8 cellular contexts compared by ENCODE assay signal in the genomic region with DNA sequence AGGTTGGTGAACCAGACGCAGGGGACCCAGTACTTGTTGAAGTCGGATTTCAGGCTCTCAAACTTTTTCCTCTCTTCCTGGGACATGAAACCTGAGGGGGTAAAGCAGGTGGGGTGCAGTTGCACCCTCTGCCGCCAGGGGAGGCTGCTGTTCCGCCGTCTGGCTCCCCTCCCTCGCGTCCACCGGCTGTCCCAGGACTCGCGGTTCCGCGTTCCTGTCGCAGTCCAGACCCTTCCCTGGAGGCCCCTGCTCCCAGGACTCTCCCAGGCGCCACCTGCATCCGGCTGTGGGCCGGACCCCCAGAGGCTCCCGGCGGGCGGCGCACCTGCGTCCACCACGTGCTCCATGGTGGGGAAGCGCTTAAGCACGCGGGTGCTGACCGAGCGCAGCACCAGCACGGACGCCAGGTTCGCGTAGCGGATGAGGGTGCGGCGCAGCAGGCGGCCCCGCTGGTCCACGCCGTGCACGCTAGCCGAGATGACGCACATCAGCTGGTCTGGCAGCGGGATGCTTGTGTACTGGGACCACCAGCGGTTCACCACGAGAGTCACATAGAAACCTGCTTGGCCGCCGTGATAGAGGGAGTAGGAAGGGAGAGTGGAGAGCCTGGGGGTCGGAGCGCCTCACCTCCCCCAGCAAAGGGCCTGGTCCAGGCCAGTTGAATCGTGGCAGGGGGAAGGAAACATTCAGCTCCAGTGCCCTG. TPM values are rescaled to one million over a fixed set of nuclear protein-coding genes. Genes with fewer than 3 reads are reported as not detected.
DNase-seq lines count a peak whose midpoint lies in the region; ATAC-seq, FAIRE-seq and TF ChIP-seq lines count a peak whose summit lies in the region.

No MANE protein-coding gene starts in this region.

- H3K27ac ChIP-seq in Panc1 (ENCODE audit: low read length): no peak overlapping the region

- H3K4me3 ChIP-seq in H7 (ENCODE audit: insufficient read depth, low read depth, low read length) (peak overlapping the region; percentile 54), Panc1 (ENCODE audit: low read depth in 2 of 2, low read length in 2 of 2) (no peak overlapping the region)

- H3K27ac Mint-ChIP-seq in activated naive CD4-positive, alpha-beta T cell treated with anti-CD3 and anti-CD28 coated beads, Interleukin-2, amount 10 ng/mL, durations not matched to agents 7 days and 5 days: peak overlapping the region; percentile 45

- H3K27me3 ChIP-seq in H7 (ENCODE audit: control insufficient read depth, insufficient read depth, low read length) (peaks cover 23% of the 10 kb centered on the region), Panc1 (ENCODE audit: control insufficient read depth, insufficient read depth, low read length) (no peaks in the 10 kb centered on the region)

- TF ChIP-seq CTCF in D721Med (IDR thresholded peaks at IDR 0.05; ENCODE audit: insufficient read depth, missing control alignments): peak; percentile 70
- TF ChIP-seq CTCF in Panc1 (IDR thresholded peaks at IDR 0.05): peak; percentile 90

- peaks cover 40% of the 10 kb centered on the region for H3K4me1 Mint-ChIP-seq in activated naive CD4-positive, alpha-beta T cell treated with anti-CD3 and anti-CD28 coated beads, Interleukin-2, amount 10 ng/mL, durations not matched to agents 7 days and 5 days

- POLR2A ChIA-PET in Panc1 (lab: Charles Lee): interaction anchor here (0.6 kb wide), 1 partner anchor 55 kb away, joined by 11 read pairs; a partner anchor contains a TSS

- no peaks in the 10 kb centered on the region for H3K9me3 Mint-ChIP-seq in activated naive CD4-positive, alpha-beta T cell treated with anti-CD3 and anti-CD28 coated beads, Interleukin-2, amount 10 ng/mL, durations not matched to agents 7 days and 5 days

- H3K36me3 ChIP-seq in H7 (replicated peaks; ENCODE audit: control insufficient read depth, insufficient read depth, low read length) (no peaks in the 10 kb centered on the region), Panc1 (ENCODE audit: control insufficient read depth, insufficient read depth, low read length) (no peaks in the 10 kb centered on the region)

- CTCF ChIA-PET in Panc1 (lab: Charles Lee): interaction anchor here (0.7 kb wide), 1 partner anchor 10 kb away, joined by 3 read pairs; no protein-coding TSS in a partner anchor
- CTCF ChIA-PET in activated naive CD4-positive, alpha-beta T cell treated with anti-CD3 and anti-CD28 coated beads, Interleukin-2, amount 10 ng/mL, durations not matched to agents 7 days and 5 days (lab: Charles Lee): interaction anchor here (0.7 to 2.5 kb wide), 11 partner anchors 10 to 227 kb away, joined by 3 to 20 read pairs (median 4); a partner anchor contains a TSS

- BruUV-seq in Panc1 (replicated peaks; lab: Mats Ljungman, UMichigan): no TSS peak

- peaks cover 25% of the 10 kb centered on the region for H3K27me3 Mint-ChIP-seq in activated naive CD4-positive, alpha-beta T cell treated with anti-CD3 and anti-CD28 coated beads, Interleukin-2, amount 10 ng/mL, durations not matched to agents 7 days and 5 days

- intact Hi-C loops in Panc1 (cut with micrococcal nuclease; ENCODE audit: unreplicated experiment): no loop called here
- intact Hi-C loops in cardiac septum (cut with DNase I): no loop called here
- intact Hi-C loops in posterior cingulate gyrus (cut with DNase I): no loop called here

- ATAC-seq in Panc1: peak; percentile 29; the same call in 1 of the 2 replicates
- ATAC-seq in HG03378 (IDR thresholded peaks at IDR 0.05; ENCODE audit: unreplicated experiment): no peak
- no peak for ATAC-seq in HG02610 (IDR thresholded peaks at IDR 0.05; ENCODE audit: unreplicated experiment)

- H3K9me3 ChIP-seq in Panc1 (ENCODE audit: control insufficient read depth, insufficient read depth, low read depth, low read length): no peaks in the 10 kb centered on the region

- H3K36me3 Mint-ChIP-seq in activated naive CD4-positive, alpha-beta T cell treated with anti-CD3 and anti-CD28 coated beads, Interleukin-2, amount 10 ng/mL, durations not matched to agents 7 days and 5 days: peaks cover 12% of the 10 kb centered on the region

- H3K4me3 Mint-ChIP-seq in activated naive CD4-positive, alpha-beta T cell treated with anti-CD3 and anti-CD28 coated beads, Interleukin-2, amount 10 ng/mL, durations not matched to agents 7 days and 5 days: peak overlapping the region; percentile 68

- FAIRE-seq in D721Med (lab: Jason Lieb, UNC): no peak

- DNase-seq in D721Med (ENCODE audit: insufficient read length, low spot score) (no peak), H7 (peak; percentile 92), Panc1 (ENCODE audit: low read depth, low spot score) (no peak), cardiac septum (ENCODE audit: low spot score) (peak; percentile 90), posterior cingulate gyrus (peak in 7 of 10 donors; percentile 41 to 90 (median 59))
- DNase-seq in activated naive CD4-positive, alpha-beta T cell treated with anti-CD3 and anti-CD28 coated beads, Interleukin-2, amount 10 ng/mL, durations not matched to agents 7 days and 5 days: peak; percentile 84

- in situ Hi-C loops in Panc1 (cut with HindIII; ENCODE audit: low pct_unique_long_range_greater_than_20kb, low sequenced_read_pairs): no loop called here

- no peaks in the 10 kb centered on the region; the same call in 1 of the 2 replicates for H3K4me1 ChIP-seq in Panc1 (ENCODE audit: control insufficient read depth, insufficient read depth, low read length)

RNA-seq across cellular contexts. Expression of a gene that starts 1.7 kb away (rescaled TPM):
- 0.80 and 1.4 TPM in 2 replicates for total RNA-seq in H7 (2014; rRNA removed; shearing (Covaris generic))
- total RNA-seq in Panc1 (2021; ENCODE audit: unreplicated experiment): 0.15 TPM
- polyA plus RNA-seq in Panc1 (2012; ENCODE audit: insufficient read length): 0.11 TPM
- total RNA-seq in cardiac septum: 0.11 TPM

RNA-seq across cellular contexts. Expression of a gene that starts 10.9 kb away (rescaled TPM):
- 3,197 and 3,561 TPM in 2 replicates for total RNA-seq in H7 (2014; rRNA removed; shearing (Covaris generic))
- total RNA-seq in Panc1 (2021; ENCODE audit: unreplicated experiment): 1,087 TPM
- 1,474 TPM for polyA plus RNA-seq in Panc1 (2012; ENCODE audit: insufficient read length)
- total RNA-seq in cardiac septum: 581 TPM

RNA-seq across cellular contexts. Expression of a gene that starts 13.9 kb away (rescaled TPM):
- total RNA-seq in H7 (2014; rRNA removed; shearing (Covaris generic)): 4.9 and 10.1 TPM in 2 replicates
- total RNA-seq in Panc1 (2021; ENCODE audit: unreplicated experiment): 13.7 TPM
- polyA plus RNA-seq in Panc1 (2012; ENCODE audit: insufficient read length): 7.3 TPM
- 8.4 TPM for total RNA-seq in cardiac septum

RNA-seq across cellular contexts. Expression of a gene that starts 20.9 kb away (rescaled TPM):
- 1.00 TPM in 1 of 2 replicates, not detected in the other for total RNA-seq in H7 (2014; rRNA removed; shearing (Covaris generic))
- not detected for total RNA-seq in Panc1 (2021; ENCODE audit: unreplicated experiment)
- not detected for polyA plus RNA-seq in Panc1 (2012; ENCODE audit: insufficient read length)
- total RNA-seq in cardiac septum: not detected

RNA-seq across cellular contexts. Expression of a gene that starts 22.0 kb away (rescaled TPM):
- 0.78 and 1.4 TPM in 2 replicates for total RNA-seq in H7 (2014; rRNA removed; shearing (Covaris generic))
- total RNA-seq in Panc1 (2021; ENCODE audit: unreplicated experiment) (2.6 TPM), cardiac septum (4.4 TPM)
- 0.61 TPM for polyA plus RNA-seq in Panc1 (2012; ENCODE audit: insufficient read length)

Comparison
In these comparisons a context has a peak if more than half of its experiments do, and no peak if none do; other contexts are left out.
1. DNase-seq: peak in H7 (single experiment), activated naive CD4-positive, alpha-beta T cell treated with anti-CD3 and anti-CD28 coated beads, Interleukin-2, amount 10 ng/mL, durations not matched to agents 7 days and 5 days (single experiment), cardiac septum (single experiment) and posterior cingulate gyrus (7 of 10); none in D721Med (single experiment) and Panc1 (single experiment).